1 cellular context compared by ENCODE assay signal in genomic region chr1:223140551-223140950, GRCh38.
TF ChIP-seq lines count a peak whose summit lies in the region.

No MANE protein-coding gene starts in this region.

TF ChIP-seq in H1, 55 proteins besides CTCF, POLR2A, EP300 and RAD21 (continued from another document):
- TF ChIP-seq PHF8 (conservative IDR thresholded peaks at IDR 0.05; ENCODE audit: low read depth, low read length) (no peak), SP4 (IDR thresholded peaks at IDR 0.05; ENCODE audit: low read length) (no peak), TEAD4 (IDR thresholded peaks at IDR 0.05; ENCODE audit: low read depth, low read length) (no peak), CHD1 (IDR thresholded peaks at IDR 0.05; ENCODE audit: low read depth, low read length) (no peak), HDAC6 (IDR thresholded peaks at IDR 0.05; ENCODE audit: low read depth, low read length) (no peak), SAP30 (IDR thresholded peaks at IDR 0.05; ENCODE audit: insufficient read depth, insufficient replicate concordance, low read length) (no peak), RNF2 (IDR thresholded peaks at IDR 0.05; ENCODE audit: borderline replicate concordance, low read depth, low read length, missing control alignments, poor library complexity, severe bottlenecking) (no peak), MAFK (IDR thresholded peaks at IDR 0.05; ENCODE audit: low read depth, low read length) (no peak)
